In the genomic region with DNA sequence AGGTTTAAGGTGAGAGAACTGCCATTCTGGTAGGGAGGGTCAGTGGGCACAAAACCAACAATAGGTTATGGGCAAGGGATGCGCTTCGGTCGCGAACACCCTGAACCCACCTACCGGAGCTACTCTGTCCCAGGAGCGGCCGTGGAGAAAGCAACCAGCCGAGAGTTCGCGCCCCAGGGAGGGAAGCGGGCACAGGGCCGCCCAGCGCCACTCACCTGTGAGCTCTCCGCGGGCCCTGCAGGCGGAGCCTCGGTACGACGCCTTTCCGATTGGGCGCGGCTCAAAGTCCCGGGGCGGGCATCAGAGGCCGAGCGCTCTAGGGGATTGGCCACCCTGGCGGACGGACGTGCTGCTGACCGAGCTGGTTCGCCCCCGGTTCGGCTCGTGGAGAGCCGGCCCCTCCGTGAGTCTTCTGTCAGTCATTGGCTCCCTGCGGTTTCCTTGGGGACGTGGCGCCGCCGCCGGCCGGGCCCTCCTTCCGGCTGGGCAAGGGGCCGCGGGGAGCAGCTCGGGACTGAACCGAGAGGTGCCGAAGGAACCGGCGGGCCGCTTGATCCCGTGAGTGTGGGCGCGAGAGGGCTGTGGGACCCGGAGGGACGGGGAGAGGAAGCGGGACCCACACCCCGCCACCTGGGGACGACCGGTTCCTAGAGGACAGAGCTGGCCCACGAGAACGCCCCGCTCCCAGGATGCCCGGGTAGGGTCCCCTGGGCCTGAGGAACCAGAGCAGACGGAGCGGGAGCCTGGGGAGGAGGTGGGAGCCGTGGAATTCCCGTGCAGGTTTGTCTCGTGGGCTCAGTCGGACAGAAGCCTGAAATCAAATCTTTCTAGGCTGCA, we compare ENCODE assay signal across 1 cellular context.
TF ChIP-seq lines count a peak whose summit lies in the region.

A gene with protein sequence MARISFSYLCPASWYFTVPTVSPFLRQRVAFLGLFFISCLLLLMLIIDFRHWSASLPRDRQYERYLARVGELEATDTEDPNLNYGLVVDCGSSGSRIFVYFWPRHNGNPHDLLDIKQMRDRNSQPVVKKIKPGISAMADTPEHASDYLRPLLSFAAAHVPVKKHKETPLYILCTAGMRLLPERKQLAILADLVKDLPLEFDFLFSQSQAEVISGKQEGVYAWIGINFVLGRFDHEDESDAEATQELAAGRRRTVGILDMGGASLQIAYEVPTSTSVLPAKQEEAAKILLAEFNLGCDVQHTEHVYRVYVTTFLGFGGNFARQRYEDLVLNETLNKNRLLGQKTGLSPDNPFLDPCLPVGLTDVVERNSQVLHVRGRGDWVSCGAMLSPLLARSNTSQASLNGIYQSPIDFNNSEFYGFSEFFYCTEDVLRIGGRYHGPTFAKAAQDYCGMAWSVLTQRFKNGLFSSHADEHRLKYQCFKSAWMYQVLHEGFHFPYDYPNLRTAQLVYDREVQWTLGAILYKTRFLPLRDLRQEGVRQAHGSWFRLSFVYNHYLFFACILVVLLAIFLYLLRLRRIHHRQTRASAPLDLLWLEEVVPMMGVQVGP (plus strand): TSS at position 479 of the 837 bp plus-strand sequence. CDS start 448 bp downstream, outside the sequence.

TF ChIP-seq in K562, 482 proteins besides CTCF, POLR2A, EP300 and RAD21 (continued from another document and continues in another):
- TF ChIP-seq, protein P1, sequence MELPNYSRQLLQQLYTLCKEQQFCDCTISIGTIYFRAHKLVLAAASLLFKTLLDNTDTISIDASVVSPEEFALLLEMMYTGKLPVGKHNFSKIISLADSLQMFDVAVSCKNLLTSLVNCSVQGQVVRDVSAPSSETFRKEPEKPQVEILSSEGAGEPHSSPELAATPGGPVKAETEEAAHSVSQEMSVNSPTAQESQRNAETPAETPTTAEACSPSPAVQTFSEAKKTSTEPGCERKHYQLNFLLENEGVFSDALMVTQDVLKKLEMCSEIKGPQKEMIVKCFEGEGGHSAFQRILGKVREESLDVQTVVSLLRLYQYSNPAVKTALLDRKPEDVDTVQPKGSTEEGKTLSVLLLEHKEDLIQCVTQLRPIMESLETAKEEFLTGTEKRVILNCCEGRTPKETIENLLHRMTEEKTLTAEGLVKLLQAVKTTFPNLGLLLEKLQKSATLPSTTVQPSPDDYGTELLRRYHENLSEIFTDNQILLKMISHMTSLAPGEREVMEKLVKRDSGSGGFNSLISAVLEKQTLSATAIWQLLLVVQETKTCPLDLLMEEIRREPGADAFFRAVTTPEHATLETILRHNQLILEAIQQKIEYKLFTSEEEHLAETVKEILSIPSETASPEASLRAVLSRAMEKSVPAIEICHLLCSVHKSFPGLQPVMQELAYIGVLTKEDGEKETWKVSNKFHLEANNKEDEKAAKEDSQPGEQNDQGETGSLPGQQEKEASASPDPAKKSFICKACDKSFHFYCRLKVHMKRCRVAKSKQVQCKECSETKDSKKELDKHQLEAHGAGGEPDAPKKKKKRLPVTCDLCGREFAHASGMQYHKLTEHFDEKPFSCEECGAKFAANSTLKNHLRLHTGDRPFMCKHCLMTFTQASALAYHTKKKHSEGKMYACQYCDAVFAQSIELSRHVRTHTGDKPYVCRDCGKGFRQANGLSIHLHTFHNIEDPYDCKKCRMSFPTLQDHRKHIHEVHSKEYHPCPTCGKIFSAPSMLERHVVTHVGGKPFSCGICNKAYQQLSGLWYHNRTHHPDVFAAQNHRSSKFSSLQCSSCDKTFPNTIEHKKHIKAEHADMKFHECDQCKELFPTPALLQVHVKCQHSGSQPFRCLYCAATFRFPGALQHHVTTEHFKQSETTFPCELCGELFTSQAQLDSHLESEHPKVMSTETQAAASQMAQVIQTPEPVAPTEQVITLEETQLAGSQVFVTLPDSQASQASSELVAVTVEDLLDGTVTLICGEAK (IDR thresholded peaks at IDR 0.05) = peak; percentile 62; the same call in 1 of the 2 replicates
- TF ChIP-seq, protein P1 (CRISPR knock-in tag; IDR thresholded peaks at IDR 0.05) = no peak
- TF ChIP-seq RBM25 (IDR thresholded peaks at IDR 0.05; ENCODE audit: low read depth, low read length, severe bottlenecking) (peak; percentile 86), ETV6 (IDR thresholded peaks at IDR 0.05; ENCODE audit: borderline replicate concordance in 1 of 2, low read depth in 2 of 2, low read length in 1 of 2) (no peak), ETV6 (CRISPR knock-in tag; IDR thresholded peaks at IDR 0.05; ENCODE audit: borderline replicate concordance) (no peak), HMGN3 (IDR thresholded peaks at IDR 0.05; ENCODE audit: borderline replicate concordance, extremely low read depth, insufficient read length, low read depth, low read length) (peak; percentile 35), MAZ (CRISPR knock-in tag; conservative IDR thresholded peaks at IDR 0.05 in 1 of 2, IDR thresholded peaks at IDR 0.05 in 1 of 2) (peak in 1 of 2 experiments; percentile 32; a peak in 2 of 4 replicates), TCF7 (IDR thresholded peaks at IDR 0.05; ENCODE audit: borderline replicate concordance) (no peak), MAFF (IDR thresholded peaks at IDR 0.05; ENCODE audit: low read length) (no peak), POLR2B (IDR thresholded peaks at IDR 0.05; ENCODE audit: low read depth, partially characterized antibody) (peak; percentile 62), ZNF165 (CRISPR knock-in tag; IDR thresholded peaks at IDR 0.05; ENCODE audit: borderline replicate concordance) (no peak), CXXC5 (CRISPR knock-in tag; IDR thresholded peaks at IDR 0.05) (peak; percentile 53), MCM3 (IDR thresholded peaks at IDR 0.05) (no peak), SP2 (IDR thresholded peaks at IDR 0.05; ENCODE audit: extremely low read depth, low read depth, low read length, poor library complexity, severe bottlenecking) (peak; percentile 49), ZZZ3 (IDR thresholded peaks at IDR 0.05) (no peak), SUPT5H (IDR thresholded peaks at IDR 0.05) (peak; percentile 79), CC2D1A (IDR thresholded peaks at IDR 0.05) (no peak), BHLHE40 (IDR thresholded peaks at IDR 0.05; ENCODE audit: low read length) (no peak), ETV1 (tag; conservative IDR thresholded peaks at IDR 0.05; ENCODE audit: low read depth) (peak; percentile 37; the same call in 1 of the 2 replicates), ERF (CRISPR knock-in tag; IDR thresholded peaks at IDR 0.05) (no peak)
- TF ChIP-seq, protein P2, sequence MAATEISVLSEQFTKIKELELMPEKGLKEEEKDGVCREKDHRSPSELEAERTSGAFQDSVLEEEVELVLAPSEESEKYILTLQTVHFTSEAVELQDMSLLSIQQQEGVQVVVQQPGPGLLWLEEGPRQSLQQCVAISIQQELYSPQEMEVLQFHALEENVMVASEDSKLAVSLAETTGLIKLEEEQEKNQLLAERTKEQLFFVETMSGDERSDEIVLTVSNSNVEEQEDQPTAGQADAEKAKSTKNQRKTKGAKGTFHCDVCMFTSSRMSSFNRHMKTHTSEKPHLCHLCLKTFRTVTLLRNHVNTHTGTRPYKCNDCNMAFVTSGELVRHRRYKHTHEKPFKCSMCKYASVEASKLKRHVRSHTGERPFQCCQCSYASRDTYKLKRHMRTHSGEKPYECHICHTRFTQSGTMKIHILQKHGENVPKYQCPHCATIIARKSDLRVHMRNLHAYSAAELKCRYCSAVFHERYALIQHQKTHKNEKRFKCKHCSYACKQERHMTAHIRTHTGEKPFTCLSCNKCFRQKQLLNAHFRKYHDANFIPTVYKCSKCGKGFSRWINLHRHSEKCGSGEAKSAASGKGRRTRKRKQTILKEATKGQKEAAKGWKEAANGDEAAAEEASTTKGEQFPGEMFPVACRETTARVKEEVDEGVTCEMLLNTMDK (IDR thresholded peaks at IDR 0.05; ENCODE audit: borderline replicate concordance, insufficient read depth, low read depth, low read length, poor library complexity, severe bottlenecking) = peak; percentile 60
- TF ChIP-seq, protein P3, sequence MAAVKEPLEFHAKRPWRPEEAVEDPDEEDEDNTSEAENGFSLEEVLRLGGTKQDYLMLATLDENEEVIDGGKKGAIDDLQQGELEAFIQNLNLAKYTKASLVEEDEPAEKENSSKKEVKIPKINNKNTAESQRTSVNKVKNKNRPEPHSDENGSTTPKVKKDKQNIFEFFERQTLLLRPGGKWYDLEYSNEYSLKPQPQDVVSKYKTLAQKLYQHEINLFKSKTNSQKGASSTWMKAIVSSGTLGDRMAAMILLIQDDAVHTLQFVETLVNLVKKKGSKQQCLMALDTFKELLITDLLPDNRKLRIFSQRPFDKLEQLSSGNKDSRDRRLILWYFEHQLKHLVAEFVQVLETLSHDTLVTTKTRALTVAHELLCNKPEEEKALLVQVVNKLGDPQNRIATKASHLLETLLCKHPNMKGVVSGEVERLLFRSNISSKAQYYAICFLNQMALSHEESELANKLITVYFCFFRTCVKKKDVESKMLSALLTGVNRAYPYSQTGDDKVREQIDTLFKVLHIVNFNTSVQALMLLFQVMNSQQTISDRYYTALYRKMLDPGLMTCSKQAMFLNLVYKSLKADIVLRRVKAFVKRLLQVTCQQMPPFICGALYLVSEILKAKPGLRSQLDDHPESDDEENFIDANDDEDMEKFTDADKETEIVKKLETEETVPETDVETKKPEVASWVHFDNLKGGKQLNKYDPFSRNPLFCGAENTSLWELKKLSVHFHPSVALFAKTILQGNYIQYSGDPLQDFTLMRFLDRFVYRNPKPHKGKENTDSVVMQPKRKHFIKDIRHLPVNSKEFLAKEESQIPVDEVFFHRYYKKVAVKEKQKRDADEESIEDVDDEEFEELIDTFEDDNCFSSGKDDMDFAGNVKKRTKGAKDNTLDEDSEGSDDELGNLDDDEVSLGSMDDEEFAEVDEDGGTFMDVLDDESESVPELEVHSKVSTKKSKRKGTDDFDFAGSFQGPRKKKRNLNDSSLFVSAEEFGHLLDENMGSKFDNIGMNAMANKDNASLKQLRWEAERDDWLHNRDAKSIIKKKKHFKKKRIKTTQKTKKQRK (IDR thresholded peaks at IDR 0.05; ENCODE audit: borderline replicate concordance, low read depth, low read length) = no peak
- TF ChIP-seq, protein P4, sequence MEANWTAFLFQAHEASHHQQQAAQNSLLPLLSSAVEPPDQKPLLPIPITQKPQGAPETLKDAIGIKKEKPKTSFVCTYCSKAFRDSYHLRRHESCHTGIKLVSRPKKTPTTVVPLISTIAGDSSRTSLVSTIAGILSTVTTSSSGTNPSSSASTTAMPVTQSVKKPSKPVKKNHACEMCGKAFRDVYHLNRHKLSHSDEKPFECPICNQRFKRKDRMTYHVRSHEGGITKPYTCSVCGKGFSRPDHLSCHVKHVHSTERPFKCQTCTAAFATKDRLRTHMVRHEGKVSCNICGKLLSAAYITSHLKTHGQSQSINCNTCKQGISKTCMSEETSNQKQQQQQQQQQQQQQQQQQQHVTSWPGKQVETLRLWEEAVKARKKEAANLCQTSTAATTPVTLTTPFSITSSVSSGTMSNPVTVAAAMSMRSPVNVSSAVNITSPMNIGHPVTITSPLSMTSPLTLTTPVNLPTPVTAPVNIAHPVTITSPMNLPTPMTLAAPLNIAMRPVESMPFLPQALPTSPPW (CRISPR knock-in tag; IDR thresholded peaks at IDR 0.05) = peak; percentile 36; the same call in 1 of the 2 replicates
- TF ChIP-seq, protein P5, sequence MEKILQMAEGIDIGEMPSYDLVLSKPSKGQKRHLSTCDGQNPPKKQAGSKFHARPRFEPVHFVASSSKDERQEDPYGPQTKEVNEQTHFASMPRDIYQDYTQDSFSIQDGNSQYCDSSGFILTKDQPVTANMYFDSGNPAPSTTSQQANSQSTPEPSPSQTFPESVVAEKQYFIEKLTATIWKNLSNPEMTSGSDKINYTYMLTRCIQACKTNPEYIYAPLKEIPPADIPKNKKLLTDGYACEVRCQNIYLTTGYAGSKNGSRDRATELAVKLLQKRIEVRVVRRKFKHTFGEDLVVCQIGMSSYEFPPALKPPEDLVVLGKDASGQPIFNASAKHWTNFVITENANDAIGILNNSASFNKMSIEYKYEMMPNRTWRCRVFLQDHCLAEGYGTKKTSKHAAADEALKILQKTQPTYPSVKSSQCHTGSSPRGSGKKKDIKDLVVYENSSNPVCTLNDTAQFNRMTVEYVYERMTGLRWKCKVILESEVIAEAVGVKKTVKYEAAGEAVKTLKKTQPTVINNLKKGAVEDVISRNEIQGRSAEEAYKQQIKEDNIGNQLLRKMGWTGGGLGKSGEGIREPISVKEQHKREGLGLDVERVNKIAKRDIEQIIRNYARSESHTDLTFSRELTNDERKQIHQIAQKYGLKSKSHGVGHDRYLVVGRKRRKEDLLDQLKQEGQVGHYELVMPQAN (IDR thresholded peaks at IDR 0.05; ENCODE audit: borderline replicate concordance) = peak; percentile 88; the same call in 1 of the 2 replicates
